ENCODE assay signal across 8 cellular contexts in the genomic region with DNA sequence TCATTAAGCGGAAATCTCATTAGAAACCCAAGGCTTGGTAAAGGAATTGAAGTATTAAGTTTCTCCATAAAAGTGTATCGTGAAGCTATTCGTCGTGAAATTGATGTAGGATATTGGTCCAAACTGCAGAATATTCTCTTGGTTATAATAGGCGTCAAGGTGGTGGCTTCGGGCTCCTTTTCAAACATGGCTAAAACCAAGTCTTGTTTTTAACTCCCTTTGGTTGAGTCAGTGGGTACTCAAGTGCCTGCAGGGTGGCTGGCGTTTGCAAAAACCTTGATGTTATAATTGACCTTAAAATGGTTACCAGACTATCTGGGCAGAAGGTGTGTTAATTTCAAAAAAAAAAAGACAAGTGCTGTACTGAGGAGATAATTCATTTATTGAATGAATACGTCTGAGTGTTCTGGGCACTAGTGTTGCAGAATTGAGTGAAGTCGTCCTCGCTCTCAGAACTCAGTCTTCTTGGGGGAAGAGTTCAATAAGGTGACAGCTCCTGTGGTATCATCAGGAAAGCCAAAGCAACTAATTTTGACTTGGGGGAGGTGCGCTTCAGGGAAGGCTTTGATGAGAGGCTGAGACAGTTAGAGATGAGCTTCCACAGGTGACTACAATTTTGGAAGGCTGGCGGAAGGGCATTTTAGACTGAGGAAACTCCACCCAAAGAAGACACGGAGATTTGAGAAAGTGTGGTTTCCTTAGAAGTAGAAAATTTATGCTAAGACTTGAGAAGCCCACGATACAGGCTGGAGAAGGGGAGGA. TPM values are rescaled to one million over a fixed set of nuclear protein-coding genes. Genes with fewer than 3 reads are reported as not detected.
DNase-seq lines count a peak whose midpoint lies in the region; ATAC-seq and TF ChIP-seq lines count a peak whose summit lies in the region.

No MANE protein-coding gene starts in this region.

- H3K9ac ChIP-seq in liver (ENCODE audit: low read depth in 1 of 2, low read length in 2 of 2), result peak overlapping the region in 1 of 2 donors; percentile 21

- ATAC-seq in Right ventricle myocardium superior (ENCODE audit: poor library complexity), result no peak
- ATAC-seq in upper lobe of left lung (ENCODE audit: low FRiP score in 2 of 2), result no peak
- ATAC-seq in GM18867 (IDR thresholded peaks at IDR 0.05; ENCODE audit: unreplicated experiment), result no peak
- ATAC-seq in HG02973 (IDR thresholded peaks at IDR 0.05; ENCODE audit: unreplicated experiment), result no peak

- TF ChIP-seq EP300 in upper lobe of left lung (IDR thresholded peaks at IDR 0.05), result no peak

- H3K9me3 ChIP-seq in left ventricle myocardium inferior (replicated peaks) (no peaks in the 10 kb centered on the region), ascending aorta (no peaks in the 10 kb centered on the region), liver (ENCODE audit: control insufficient read depth in 4 of 4, low read length in 3 of 4) (no peaks in the 10 kb centered on the region), upper lobe of left lung (no peaks in the 10 kb centered on the region)

- intact Hi-C loops in left ventricle myocardium inferior (cut with micrococcal nuclease) (no loop called here), Right ventricle myocardium superior (cut with DNase I) (no loop called here), ascending aorta (cut with DNase I) (no loop called here)

- H3K36me3 ChIP-seq in left ventricle myocardium inferior (no peaks in the 10 kb centered on the region), ascending aorta (no peaks in the 10 kb centered on the region), liver (ENCODE audit: control insufficient read depth in 4 of 4, insufficient read depth in 3 of 4, low read depth in 1 of 4, low read length in 3 of 4) (peaks cover 0 to 1% (median 0%) of the 10 kb centered on the region in 4 donors), upper lobe of left lung (no peaks in the 10 kb centered on the region)

- DNase-seq in left ventricle myocardium inferior, result no peak
- DNase-seq in Right ventricle myocardium superior, result no peak
- no peak for DNase-seq in ascending aorta (ENCODE audit: low spot score in 2 of 2)
- no peak for DNase-seq in upper lobe of left lung
- DNase-seq in DMS 273 treated with DMSO at 0.1 percent for 48 hours (lab: John Stamatoyannopoulos, UW), result no peak

- no peak for TF ChIP-seq RAD21 in liver (IDR thresholded peaks at IDR 0.05)

- peak overlapping the region; percentile 96 for H3K27ac ChIP-seq in left ventricle myocardium inferior (replicated peaks)
- H3K27ac ChIP-seq in ascending aorta, result peak overlapping the region; percentile 93 to 97
- H3K27ac ChIP-seq in liver (ENCODE audit: low read depth in 1 of 2, low read length in 2 of 2), result no peak overlapping the region
- H3K27ac ChIP-seq in upper lobe of left lung, result peak overlapping the region in 3 of 4 donors; percentile 91 to 97 (median 95)

- WGBS in liver, result 60% methylated on average over 14 of the region's 14 CpGs
- WGBS in upper lobe of left lung, 2 donors, result 45 to 49% methylated on average over 14 of the region's 14 CpGs

- H3K4me1 ChIP-seq in left ventricle myocardium inferior, result peaks cover 73% of the 10 kb centered on the region
- H3K4me1 ChIP-seq in ascending aorta, result peaks cover 5 to 40% of the 10 kb centered on the region in 2 donors
- H3K4me1 ChIP-seq in liver (ENCODE audit: control insufficient read depth in 4 of 4, insufficient read depth in 4 of 4, low read length in 3 of 4), result peaks cover 3 to 19% (median 11%) of the 10 kb centered on the region in 4 donors
- peaks cover 21 to 47% (median 23%) of the 10 kb centered on the region in 4 donors for H3K4me1 ChIP-seq in upper lobe of left lung

- no peak for TF ChIP-seq POLR2A in upper lobe of left lung (IDR thresholded peaks at IDR 0.05)

- H3K27me3 ChIP-seq in left ventricle myocardium inferior (ENCODE audit: low read depth) (no peaks in the 10 kb centered on the region), ascending aorta (no peaks in the 10 kb centered on the region), liver (ENCODE audit: control insufficient read depth in 4 of 4, insufficient read depth in 4 of 4, low read length in 3 of 4) (no peaks in the 10 kb centered on the region), upper lobe of left lung (no peaks in the 10 kb centered on the region)

- H3K4me3 ChIP-seq in left ventricle myocardium inferior (peak overlapping the region; percentile 94), ascending aorta (peak overlapping the region; percentile 80 to 97), liver (ENCODE audit: low read depth in 1 of 3, low read length in 3 of 3) (peak overlapping the region in 2 of 3 donors; percentile 95 to 96), upper lobe of left lung (peak overlapping the region; percentile 74 to 98 (median 88))

- no peak for TF ChIP-seq CTCF in left ventricle myocardium inferior (IDR thresholded peaks at IDR 0.05; ENCODE audit: borderline replicate concordance)
- no peak for TF ChIP-seq CTCF in ascending aorta (IDR thresholded peaks at IDR 0.05)
- no peak for TF ChIP-seq CTCF in liver (IDR thresholded peaks at IDR 0.05; ENCODE audit: low read depth, low read length, missing input control)
- TF ChIP-seq CTCF in upper lobe of left lung (IDR thresholded peaks at IDR 0.05), result no peak

TF ChIP-seq in liver, 16 proteins besides CTCF, POLR2A, EP300 and RAD21:
- TF ChIP-seq HNF4A (conservative IDR thresholded peaks at IDR 0.05), result no peak
- no peak for TF ChIP-seq JUND (IDR thresholded peaks at IDR 0.05)
- no peak for TF ChIP-seq RXRA (IDR thresholded peaks at IDR 0.05)
- TF ChIP-seq ATF3 (IDR thresholded peaks at IDR 0.05), result no peak
- no peak for TF ChIP-seq YY1 (IDR thresholded peaks at IDR 0.05)

RNA-seq across cellular contexts. Expression of gene UBE2Q2, which starts 1.6 kb away (rescaled TPM):
- total RNA-seq in left ventricle myocardium inferior (27.8 TPM), Right ventricle myocardium superior (21.1 TPM), ascending aorta (40.3 TPM), liver (10 to 100 TPM in 1 of 2 donors, 1 to 10 TPM in 1; 6.5 to 14.4 TPM), upper lobe of left lung (10 to 100 TPM; 16.5 to 37.7 (median 29.3) TPM)
- polyA plus RNA-seq in liver, result 1 to 10 TPM; 2.4 to 4.0 TPM

RNA-seq across cellular contexts. Expression of gene FBXO22, which starts 58.9 kb away (rescaled TPM):
- total RNA-seq in left ventricle myocardium inferior, result 21.1 TPM
- 19.3 TPM for total RNA-seq in Right ventricle myocardium superior
- 2.9 TPM for total RNA-seq in ascending aorta
- total RNA-seq in liver, result 10 to 100 TPM; 23.1 to 40.8 TPM
- 10 to 100 TPM; 16.8 to 40.6 TPM for polyA plus RNA-seq in liver
- total RNA-seq in upper lobe of left lung, result 10 to 100 TPM; 10.3 to 31.1 (median 21.1) TPM

Comparison
In these comparisons a context has a peak if more than half of its experiments do, and no peak if none do; other contexts are left out.
1. H3K27ac ChIP-seq: peak in left ventricle myocardium inferior (single experiment), ascending aorta (2 of 2) and upper lobe of left lung (3 of 4); none in liver (0 of 2).
2. Peak in every context shown above with its lines, with median percentiles within 50 percentile points of each other: H3K4me3 ChIP-seq.